14 cellular contexts compared by ENCODE assay signal in genomic region chr10:58963723-58964124, GRCh38.
A peak's percentile ranks its signal among the peaks of the same experiment; 100 is the strongest.
DNase-seq lines count a peak whose midpoint lies in the region; ATAC-seq and TF ChIP-seq lines count a peak whose summit lies in the region.
"Had no signal": no experiment of that assay in that cellular context is flagged by ENCODE, and none has a peak within 500 bp of the region (broad histone marks: within the 10 kb centered on the region; RNA-seq: fewer than 3 reads in every experiment).

No MANE protein-coding gene starts in this region.

- WGBS in tibial nerve, 2 donors = 50 to 53% methylated on average over 2 to 3 of the region's 3 CpGs

- H3K27ac ChIP-seq in dorsolateral prefrontal cortex (peak overlapping the region; percentile 60 to 99 (median 96)), tibial nerve (peak overlapping the region in 3 of 4 donors; percentile 15 to 65 (median 64))
- H3K27ac ChIP-seq: GM23248, uterus had no signal

- no peaks in the 10 kb centered on the region for H3K4me1 Mint-ChIP-seq in immature natural killer cell
- H3K4me1 Mint-ChIP-seq: activated CD4-positive, alpha-beta T cell treated with anti-CD3 and anti-CD28 coated beads for 36 hours; CD4-positive, alpha-beta memory T cell had no signal

- peak in 3 of 56 donors; percentile 16 to 23 (median 17) for TF ChIP-seq CTCF in dorsolateral prefrontal cortex (IDR thresholded peaks at IDR 0.05 in 54 of 56, conservative IDR thresholded peaks at IDR 0.05 in 2 of 56; ENCODE audit: low read depth in 1 of 56, partially characterized antibody in 56 of 56)
- no peak for TF ChIP-seq CTCF in tibial nerve (IDR thresholded peaks at IDR 0.05)

- H3K9me3 Mint-ChIP-seq in immature natural killer cell = peaks cover 0 to 8% (median under 1%) of the 10 kb centered on the region in 6 donors

- ATAC-seq in GM21576 (IDR thresholded peaks at IDR 0.05; ENCODE audit: unreplicated experiment) = no peak
- ATAC-seq: activated CD4-positive, alpha-beta T cell treated with anti-CD3 and anti-CD28 coated beads for 36 hours had no signal

- H3K36me3 ChIP-seq in tibial nerve = no peaks in the 10 kb centered on the region
- H3K36me3 ChIP-seq: uterus had no signal

- H3K27ac Mint-ChIP-seq in immature natural killer cell = no peak overlapping the region
- H3K27ac Mint-ChIP-seq: activated CD4-positive, alpha-beta T cell treated with anti-CD3 and anti-CD28 coated beads for 36 hours; CD4-positive, alpha-beta memory T cell had no signal

- TF ChIP-seq POLR2A in tibial nerve (IDR thresholded peaks at IDR 0.05) = no peak

- no peaks in the 10 kb centered on the region for H3K36me3 Mint-ChIP-seq in immature natural killer cell
- H3K36me3 Mint-ChIP-seq: CD4-positive, alpha-beta memory T cell had no signal

- peak in 1 of 2 donors; percentile 86 for TF ChIP-seq EP300 in tibial nerve (IDR thresholded peaks at IDR 0.05)

- H3K4me3 ChIP-seq in dorsolateral prefrontal cortex (peak overlapping the region in 16 of 59 donors; percentile 9 to 49 (median 20)), tibial nerve (no peak overlapping the region)
- H3K4me3 ChIP-seq: GM23248, uterus had no signal

- H3K9me3 ChIP-seq in tibial nerve = no peaks in the 10 kb centered on the region
- H3K9me3 ChIP-seq: uterus had no signal

- DNase-seq in NCI-H69 (lab: John Stamatoyannopoulos, UW) = peak; percentile 50
- peak; percentile 42 to 97 (median 93) for DNase-seq in dorsolateral prefrontal cortex
- peak; percentile 24 for DNase-seq in left kidney (ENCODE audit: low read depth, low spot score)
- no peak for DNase-seq in tibial nerve (ENCODE audit: low spot score in 2 of 2)
- no peak for DNase-seq in immature natural killer cell
- no peak for DNase-seq in effector CD4-positive, alpha-beta T cell
- DNase-seq: CD4-positive, alpha-beta memory T cell; GM23248; NCI-H1105 treated with DMSO at 0.1 percent for 48 hours; right cardiac atrium; stimulated activated CD4-positive, alpha-beta T cell treated with anti-CD3 and anti-CD28 coated beads, Interleukin-4, amount 100 ng/mL, for 1 hour; uterus had no signal

- intact Hi-C loops in dorsolateral prefrontal cortex (cut with DNase I) = loop anchor here (1.0 to 10.0 kb wide), 4 partner anchors 30 to 213 kb away; partner anchors contain the start of gene PHYHIPL (in 1 of the 2)

- peaks cover 0 to 18% (median 4%) of the 10 kb centered on the region in 4 donors for H3K4me1 ChIP-seq in tibial nerve
- H3K4me1 ChIP-seq: uterus had no signal

- H3K27me3 Mint-ChIP-seq in immature natural killer cell (ENCODE audit: low read depth in 3 of 3) = peaks cover 0 to 3% (median 1%) of the 10 kb centered on the region in 3 donors

- H3K27me3 ChIP-seq in dorsolateral prefrontal cortex (no peaks in the 10 kb centered on the region), tibial nerve (peaks cover 0 to 7% of the 10 kb centered on the region in 2 donors)
- H3K27me3 ChIP-seq: uterus had no signal

- H3K4me3 Mint-ChIP-seq in immature natural killer cell = no peak overlapping the region
- H3K4me3 Mint-ChIP-seq: activated CD4-positive, alpha-beta T cell treated with anti-CD3 and anti-CD28 coated beads for 36 hours; CD4-positive, alpha-beta memory T cell had no signal

Comparison
In these comparisons a context has a peak if more than half of its experiments do, and no peak if none do; other contexts are left out.
1. DNase-seq: peak in NCI-H69 (single experiment), dorsolateral prefrontal cortex (10 of 10) and left kidney (single experiment); none in tibial nerve (0 of 2), immature natural killer cell (0 of 3) and effector CD4-positive, alpha-beta T cell (single experiment).